Comparison of ENCODE assay signal across 20 cellular contexts in genomic region chrX:1075741-1076140, GRCh38.
DNase-seq lines count a peak whose midpoint lies in the region; ATAC-seq, FAIRE-seq and TF ChIP-seq lines count a peak whose summit lies in the region.
"Had no signal": no experiment of that assay in that cellular context is flagged by ENCODE, and none has a peak within 500 bp of the region (broad histone marks: within the 10 kb centered on the region; RNA-seq: fewer than 3 reads in every experiment).

No MANE protein-coding gene starts in this region.

- no peak overlapping the region for H4K5ac ChIP-seq in H1 (ENCODE audit: insufficient read length, low read depth, low read length)

- H2AFZ ChIP-seq in H1 (ENCODE audit: low read length) = no peak overlapping the region
- H2AFZ ChIP-seq: GM23338 had no signal

- H3K9me3 ChIP-seq in H1 (ENCODE audit: insufficient read depth in 2 of 2, low read depth in 1 of 2, low read length in 1 of 2) (peaks cover 0 to 8% of the 10 kb centered on the region in 2 experiments; a peak in 1 of 4 replicates), upper lobe of right lung (no peaks in the 10 kb centered on the region)
- H3K9me3 ChIP-seq: A549 had no signal

- no peak overlapping the region for H3K27ac ChIP-seq in H1 (ENCODE audit: low read depth, low read length)
- no peak overlapping the region for H3K27ac ChIP-seq in upper lobe of right lung
- H3K27ac ChIP-seq: 22Rv1, A549, C4-2B had no signal

- CTCF ChIA-PET in H1 (lab: Charles Lee; ENCODE audit: partially characterized antibody) = no interaction called here

- DNase-seq in activated effector memory CD4-positive, alpha-beta T cell treated with anti-CD3 and anti-CD28 coated beads, Interleukin-2, amount 50 U/mL, for 16 hours = peak; percentile 8
- DNase-seq in activated effector memory CD4-positive, alpha-beta T cell treated with Interleukin-2 at 50 U/mL for 16 hours = no peak
- DNase-seq in HTR-8/SVneo (ENCODE audit: insufficient read length, low spot score) = no peak
- DNase-seq in H1 (ENCODE audit: low read depth in 1 of 2, low spot score in 2 of 2) = no peak
- DNase-seq in upper lobe of right lung = peak; percentile 0
- no peak for DNase-seq in stimulated activated CD8-positive, alpha-beta memory T cell treated with anti-CD3 and anti-CD28 coated beads, Interleukin-4, amount 100 ng/mL, for 48 hours
- DNase-seq: AML-193; CD4-positive, alpha-beta T cell; DMS153; DMS79; GDM1; H7 had no signal

- WGBS in H1 (ENCODE audit: extremely low coverage in 1 of 2, insufficient coverage in 1 of 2, insufficient read length in 1 of 2, insufficient replicate concordance in 2 of 2, low coverage in 1 of 2, low lambda C conversion rate in 2 of 2, missing lambda C conversion rate in 1 of 2), 2 experiments = 92% methylated on average over 7 of the region's 7 CpGs; no CpG with 5 or more reads in 1 of the 2 experiments

- H3K9ac ChIP-seq in H1 (replicated peaks in 1 of 4; ENCODE audit: extremely low read depth in 1 of 4, low read depth in 3 of 4, low read length in 3 of 4) = no peak overlapping the region

- TF ChIP-seq CTCF in H1 (IDR thresholded peaks at IDR 0.05; ENCODE audit: control extremely low read depth in 1 of 3, insufficient read depth in 1 of 3, low read depth in 1 of 3, low read length in 3 of 3) = no peak
- no peak for TF ChIP-seq CTCF in upper lobe of right lung (IDR thresholded peaks at IDR 0.05)

- no peak overlapping the region for H2BK5ac ChIP-seq in H1 (ENCODE audit: low read depth, low read length)

- no peak overlapping the region for H3K18ac ChIP-seq in H1 (ENCODE audit: extremely low read depth, low read length)

- no peak overlapping the region for H4K8ac ChIP-seq in H1 (ENCODE audit: extremely low read depth, insufficient read depth, low read length)

- H3K4ac ChIP-seq in H1 (replicated peaks; ENCODE audit: insufficient read length, low read depth, low read length) = no peak overlapping the region

- H2BK20ac ChIP-seq in H1 (ENCODE audit: low read length) = no peak overlapping the region

- no peak overlapping the region for H3K23ac ChIP-seq in H1 (ENCODE audit: insufficient read length)

- H3K79me1 ChIP-seq in H1 (ENCODE audit: low read depth, low read length) = no peaks in the 10 kb centered on the region

- no peak overlapping the region for H2BK12ac ChIP-seq in H1 (ENCODE audit: low read depth, low read length)

- H2AK5ac ChIP-seq in H1 (ENCODE audit: low read depth, low read length) = no peak overlapping the region

- intact Hi-C loops in upper lobe of right lung (cut with DNase I) = no loop called here

- TF ChIP-seq POLR2A in H1 (IDR thresholded peaks at IDR 0.05; ENCODE audit: control extremely low read depth in 1 of 2, low read depth in 2 of 2, low read length in 2 of 2) = no peak

- H3K4me1 ChIP-seq in H1 (replicated peaks in 1 of 4; ENCODE audit: control insufficient read depth in 3 of 4, insufficient read depth in 4 of 4, low read length in 3 of 4) = no peaks in the 10 kb centered on the region
- no peaks in the 10 kb centered on the region for H3K4me1 ChIP-seq in upper lobe of right lung
- H3K4me1 ChIP-seq: A549 had no signal

- H3K27me3 ChIP-seq in H1 (replicated peaks in 1 of 4; ENCODE audit: control insufficient read depth in 3 of 4, extremely low read depth in 1 of 4, insufficient read depth in 3 of 4, low read length in 3 of 4) (no peaks in the 10 kb centered on the region), upper lobe of right lung (no peaks in the 10 kb centered on the region)

- H3K4me3 ChIP-seq in H1 (ENCODE audit: extremely low read depth in 1 of 4, insufficient read depth in 2 of 4, low read depth in 3 of 4, low read length in 4 of 4) = no peak overlapping the region
- no peak overlapping the region for H3K4me3 ChIP-seq in upper lobe of right lung
- H3K4me3 ChIP-seq: A549, GM23338 had no signal

- no peak for TF ChIP-seq EP300 in H1 (IDR thresholded peaks at IDR 0.05; ENCODE audit: borderline replicate concordance in 1 of 2, low read depth in 2 of 2, low read length in 2 of 2)

- no peak overlapping the region for H3K4me2 ChIP-seq in H1 (ENCODE audit: insufficient read depth in 1 of 2, low read depth in 2 of 2, low read length in 2 of 2)
- H3K4me2 ChIP-seq: A549, GM23338 had no signal

- no peak overlapping the region for H2BK15ac ChIP-seq in H1 (ENCODE audit: low read length)

- no peak overlapping the region for H2BK120ac ChIP-seq in H1 (replicated peaks; ENCODE audit: low read depth, low read length)

- no peak overlapping the region for H4K91ac ChIP-seq in H1 (replicated peaks; ENCODE audit: insufficient read length, low read length)

- H3K36me3 ChIP-seq in H1 (ENCODE audit: control insufficient read depth in 2 of 4, insufficient read depth in 4 of 4, low read length in 3 of 4) (no peaks in the 10 kb centered on the region), upper lobe of right lung (no peaks in the 10 kb centered on the region)

- H3K14ac ChIP-seq in H1 (ENCODE audit: insufficient read length) = no peak overlapping the region

- H3K23me2 ChIP-seq in H1 (ENCODE audit: low read depth, low read length) = no peaks in the 10 kb centered on the region

- FAIRE-seq in HTR-8/SVneo (lab: Jason Lieb, UNC) = peak; percentile 38
- FAIRE-seq in H1 (lab: Jason Lieb, UNC) = no peak
- FAIRE-seq: A549, GM12892, GM18507 had no signal

- H3K79me2 ChIP-seq in H1 (ENCODE audit: control insufficient read depth in 1 of 2, insufficient read depth in 2 of 2, low read length in 2 of 2) = no peaks in the 10 kb centered on the region

- POLR2A ChIA-PET in H1 (lab: Charles Lee; ENCODE audit: partially characterized antibody) = no interaction called here

- TF ChIP-seq RAD21 in H1 (IDR thresholded peaks at IDR 0.05 in 1 of 2, conservative IDR thresholded peaks at IDR 0.05 in 1 of 2; ENCODE audit: low read depth in 2 of 2, low read length in 2 of 2) = no peak

- no peaks in the 10 kb centered on the region for H4K20me1 ChIP-seq in H1 (replicated peaks in 1 of 2; ENCODE audit: control insufficient read depth in 1 of 2, insufficient read depth in 2 of 2, low read length in 2 of 2)

- ATAC-seq in upper lobe of right lung = no peak
- no peak for ATAC-seq in GM21390 (IDR thresholded peaks at IDR 0.05; ENCODE audit: unreplicated experiment)
- ATAC-seq: A549, GM23338, HCT116 had no signal

- no peak overlapping the region for H3K56ac ChIP-seq in H1 (replicated peaks; ENCODE audit: insufficient read length, low read depth, low read length)

TF ChIP-seq in H1, 55 proteins besides CTCF, POLR2A, EP300 and RAD21:
- TF ChIP-seq HDAC2 (IDR thresholded peaks at IDR 0.05; ENCODE audit: borderline replicate concordance in 1 of 2, low read depth in 2 of 2, low read length in 2 of 2) = peak in 1 of 2 experiments; percentile 40; a peak in 1 of 4 replicates
- TF ChIP-seq TBP (IDR thresholded peaks at IDR 0.05; ENCODE audit: low read depth, low read length) = no peak
- TF ChIP-seq KDM1A (IDR thresholded peaks at IDR 0.05; ENCODE audit: borderline replicate concordance, low read length) = peak; percentile 71; the same call in 1 of the 2 replicates

Comparison
In these comparisons a context has a peak if more than half of its experiments do, and no peak if none do; other contexts are left out.
1. DNase-seq: peak in activated effector memory CD4-positive, alpha-beta T cell treated with anti-CD3 and anti-CD28 coated beads, Interleukin-2, amount 50 U/mL, for 16 hours (single experiment) and upper lobe of right lung (single experiment); none in activated effector memory CD4-positive, alpha-beta T cell treated with Interleukin-2 at 50 U/mL for 16 hours (single experiment), HTR-8/SVneo (single experiment), H1 (0 of 2) and stimulated activated CD8-positive, alpha-beta memory T cell treated with anti-CD3 and anti-CD28 coated beads, Interleukin-4, amount 100 ng/mL, for 48 hours (single experiment).